23 cellular contexts compared by ENCODE assay signal in the genomic region with DNA sequence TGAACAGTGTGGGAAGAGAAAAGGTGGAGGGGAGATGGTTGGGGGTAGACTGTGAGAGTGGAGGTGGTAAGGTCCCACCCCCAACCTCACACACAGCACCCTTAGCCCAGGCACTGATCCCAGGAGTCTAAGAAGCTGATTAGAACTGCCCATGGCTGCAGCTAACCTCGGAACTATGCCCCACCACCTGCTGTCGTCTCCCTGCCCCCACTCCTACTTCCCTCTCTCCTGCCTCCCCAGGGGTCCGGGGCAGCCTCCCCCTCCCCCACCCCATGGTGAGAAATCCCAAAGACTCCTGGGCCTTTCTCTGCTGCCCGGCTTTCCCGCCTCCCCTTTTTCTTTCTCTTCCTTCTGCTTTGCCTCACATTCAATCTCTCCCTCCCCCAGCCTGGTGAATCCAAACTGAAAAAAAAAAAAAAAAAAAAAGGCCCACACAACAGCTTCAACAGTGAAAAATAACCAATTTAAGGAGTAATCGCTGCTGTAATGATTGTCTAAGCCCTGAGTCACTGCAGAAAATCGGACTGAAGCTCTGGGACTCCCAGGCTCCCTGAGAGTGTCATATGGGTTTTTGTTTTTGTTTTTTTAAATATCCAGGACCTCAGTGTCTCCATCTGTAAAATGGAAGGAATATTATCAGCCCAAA. TPM values are rescaled to one million over a fixed set of nuclear protein-coding genes. Genes with fewer than 3 reads are reported as not detected.
DNase-seq lines count a peak whose midpoint lies in the region; ATAC-seq and TF ChIP-seq lines count a peak whose summit lies in the region.
"Had no signal": no experiment of that assay in that cellular context is flagged by ENCODE, and none has a peak within 500 bp of the region (broad histone marks: within the 10 kb centered on the region; RNA-seq: fewer than 3 reads in every experiment).

No MANE protein-coding gene starts in this region.

- H3K9me3 ChIP-seq in iPS-15b (ENCODE audit: control insufficient read depth, insufficient read depth, low read length) = no peaks in the 10 kb centered on the region
- H3K9me3 ChIP-seq in left lung = no peaks in the 10 kb centered on the region
- H3K9me3 ChIP-seq: SJSA1, thoracic aorta had no signal

- DNase-seq in NCI-H1417 (lab: John Stamatoyannopoulos, UW) = peak in 2 of 3 experiments; percentile 24 to 57
- no peak for DNase-seq in NCI-H1417 treated with DMSO at 0.1 percent for 48 hours (lab: John Stamatoyannopoulos, UW)
- DNase-seq in NCI-H69 (lab: John Stamatoyannopoulos, UW) = peak; percentile 52
- DNase-seq in activated CD4-positive, alpha-beta T cell treated with anti-CD3 and anti-CD28 coated beads, Interleukin-2, amount 50 U/mL, for 1 hour = no peak
- no peak for DNase-seq in left lung
- DNase-seq in KG1 (lab: John Stamatoyannopoulos, UW) = no peak
- DNase-seq: 8988T; activated CD4-positive, alpha-beta T cell treated with anti-CD3 and anti-CD28 coated beads for 48 hours; activated CD8-positive, alpha-beta memory T cell treated with anti-CD3 and anti-CD28 coated beads, Interleukin-2, amount 10 ng/mL, durations not matched to agents 7 days and 5 days; anterior cingulate cortex; DND-41; hippocampal formation; IMR-90; NCI-H187 treated with DMSO at 0.1 percent for 48 hours; nucleus accumbens; retina; stimulated activated CD4-positive, alpha-beta T cell treated with anti-CD3 and anti-CD28 coated beads, Interleukin-2, amount 100 ng/mL, for 48 hours; stimulated activated naive CD4-positive, alpha-beta T cell had no signal

- H3K27ac ChIP-seq in left lung = no peak overlapping the region
- H3K27ac ChIP-seq: HL-60, SJSA1, thoracic aorta had no signal

- H3K4me1 ChIP-seq in iPS-15b (ENCODE audit: control insufficient read depth, insufficient read depth, low read length) (peaks cover 44% of the 10 kb centered on the region), left lung (peaks cover 0 to 39% of the 10 kb centered on the region in 2 donors)

- H3K4me3 ChIP-seq in iPS-15b (ENCODE audit: low read depth, low read length) (peak overlapping the region; percentile 22), left lung (no peak overlapping the region)
- H3K4me3 ChIP-seq: SJSA1, thoracic aorta had no signal

- ATAC-seq in left lung = no peak
- no peak for ATAC-seq in HG03108 (IDR thresholded peaks at IDR 0.05; ENCODE audit: unreplicated experiment)
- ATAC-seq: activated CD8-positive, alpha-beta memory T cell treated with anti-CD3 and anti-CD28 coated beads, Interleukin-2, amount 10 ng/mL, durations not matched to agents 7 days and 5 days had no signal

- intact Hi-C loops in left lung (cut with DNase I) = no loop called here

- TF ChIP-seq CTCF in left lung (IDR thresholded peaks at IDR 0.05) = no peak

- H3K9ac ChIP-seq in iPS-15b (ENCODE audit: low read depth, low read length) = peak overlapping the region; percentile 49

- H3K36me3 ChIP-seq in iPS-15b (ENCODE audit: control insufficient read depth, insufficient read depth, low read length) = no peaks in the 10 kb centered on the region
- no peaks in the 10 kb centered on the region for H3K36me3 ChIP-seq in left lung
- H3K36me3 ChIP-seq: SJSA1, thoracic aorta had no signal

- H3K27me3 ChIP-seq in iPS-15b (ENCODE audit: control insufficient read depth, insufficient read depth, low read length) (peaks cover 6% of the 10 kb centered on the region), left lung (no peaks in the 10 kb centered on the region)
- H3K27me3 ChIP-seq: SJSA1 had no signal

RNA-seq across cellular contexts. Expression of gene TP53I11, which starts 9.6 kb away (rescaled TPM):
- total RNA-seq in left lung = 10 to 100 TPM; 88.9 to 95.5 TPM

Comparison
In these comparisons a context has a peak if more than half of its experiments do, and no peak if none do; other contexts are left out.
1. DNase-seq: peak in NCI-H1417 (2 of 3) and NCI-H69 (single experiment); none in NCI-H1417 treated with DMSO at 0.1 percent for 48 hours (single experiment), activated CD4-positive, alpha-beta T cell treated with anti-CD3 and anti-CD28 coated beads, Interleukin-2, amount 50 U/mL, for 1 hour (single experiment), left lung (0 of 2) and KG1 (single experiment).